ENCODE assay signal across 1 cellular context in the genomic region with DNA sequence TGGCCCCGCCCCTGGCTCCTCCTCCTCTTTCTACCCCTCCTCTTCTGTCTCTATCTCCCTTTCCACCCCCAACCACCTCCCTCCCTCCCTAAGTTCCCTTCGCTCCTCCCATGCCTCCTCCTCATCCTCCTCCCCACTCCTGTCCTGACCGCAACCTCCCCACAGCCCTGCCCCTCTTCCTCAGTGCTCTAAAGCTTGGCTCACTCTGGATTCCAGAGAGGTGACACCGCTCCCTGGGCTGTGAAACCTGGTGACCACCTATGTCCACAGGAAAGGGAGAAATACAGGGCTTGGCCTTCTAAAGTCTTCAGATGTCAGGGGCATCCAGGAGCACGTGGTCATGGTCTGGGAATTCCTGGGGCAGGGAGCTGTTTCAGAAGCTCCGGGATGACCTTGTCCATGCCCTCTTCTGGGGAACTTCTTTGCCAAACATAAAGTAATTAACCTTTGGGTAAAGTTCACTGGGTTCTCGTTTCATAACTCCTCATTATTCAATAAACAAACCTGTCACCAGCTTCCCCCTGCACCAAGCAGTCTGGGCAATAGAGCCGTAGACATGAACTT.
TF ChIP-seq lines count a peak whose summit lies in the region.

No MANE protein-coding gene starts in this region.

TF ChIP-seq in HepG2, 621 proteins besides CTCF, POLR2A, EP300 and RAD21 (continued from another document and continues in another):
- TF ChIP-seq ZC3H4 (CRISPR knock-in tag; IDR thresholded peaks at IDR 0.05; ENCODE audit: borderline replicate concordance): no peak
- TF ChIP-seq, protein P1, sequence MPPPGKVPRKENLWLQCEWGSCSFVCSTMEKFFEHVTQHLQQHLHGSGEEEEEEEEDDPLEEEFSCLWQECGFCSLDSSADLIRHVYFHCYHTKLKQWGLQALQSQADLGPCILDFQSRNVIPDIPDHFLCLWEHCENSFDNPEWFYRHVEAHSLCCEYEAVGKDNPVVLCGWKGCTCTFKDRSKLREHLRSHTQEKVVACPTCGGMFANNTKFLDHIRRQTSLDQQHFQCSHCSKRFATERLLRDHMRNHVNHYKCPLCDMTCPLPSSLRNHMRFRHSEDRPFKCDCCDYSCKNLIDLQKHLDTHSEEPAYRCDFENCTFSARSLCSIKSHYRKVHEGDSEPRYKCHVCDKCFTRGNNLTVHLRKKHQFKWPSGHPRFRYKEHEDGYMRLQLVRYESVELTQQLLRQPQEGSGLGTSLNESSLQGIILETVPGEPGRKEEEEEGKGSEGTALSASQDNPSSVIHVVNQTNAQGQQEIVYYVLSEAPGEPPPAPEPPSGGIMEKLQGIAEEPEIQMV (CRISPR knock-in tag; IDR thresholded peaks at IDR 0.05; ENCODE audit: low read depth): no peak
- peak; percentile 62 for TF ChIP-seq MED1 (CRISPR knock-in tag; IDR thresholded peaks at IDR 0.05)
- TF ChIP-seq, protein P2, sequence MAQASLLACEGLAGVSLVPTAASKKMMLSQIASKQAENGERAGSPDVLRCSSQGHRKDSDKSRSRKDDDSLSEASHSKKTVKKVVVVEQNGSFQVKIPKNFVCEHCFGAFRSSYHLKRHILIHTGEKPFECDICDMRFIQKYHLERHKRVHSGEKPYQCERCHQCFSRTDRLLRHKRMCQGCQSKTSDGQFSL (CRISPR knock-in tag; IDR thresholded peaks at IDR 0.05): no peak
- TF ChIP-seq, protein P3, sequence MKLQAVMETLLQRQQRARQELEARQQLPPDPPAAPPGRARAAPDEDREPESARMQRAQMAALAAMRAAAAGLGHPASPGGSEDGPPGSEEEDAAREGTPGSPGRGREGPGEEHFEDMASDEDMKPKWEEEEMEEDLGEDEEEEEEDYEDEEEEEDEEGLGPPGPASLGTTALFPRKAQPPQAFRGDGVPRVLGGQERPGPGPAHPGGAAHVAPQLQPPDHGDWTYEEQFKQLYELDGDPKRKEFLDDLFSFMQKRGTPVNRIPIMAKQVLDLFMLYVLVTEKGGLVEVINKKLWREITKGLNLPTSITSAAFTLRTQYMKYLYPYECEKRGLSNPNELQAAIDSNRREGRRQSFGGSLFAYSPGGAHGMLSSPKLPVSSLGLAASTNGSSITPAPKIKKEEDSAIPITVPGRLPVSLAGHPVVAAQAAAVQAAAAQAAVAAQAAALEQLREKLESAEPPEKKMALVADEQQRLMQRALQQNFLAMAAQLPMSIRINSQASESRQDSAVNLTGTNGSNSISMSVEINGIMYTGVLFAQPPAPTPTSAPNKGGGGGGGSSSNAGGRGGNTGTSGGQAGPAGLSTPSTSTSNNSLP (IDR thresholded peaks at IDR 0.05; ENCODE audit: low read depth, low read length): peak; percentile 45; the same call in 1 of the 2 replicates
- no peak for TF ChIP-seq KDM5A (IDR thresholded peaks at IDR 0.05; ENCODE audit: borderline replicate concordance, low read length)
- no peak for TF ChIP-seq ZSCAN20 (CRISPR knock-in tag; IDR thresholded peaks at IDR 0.05; ENCODE audit: borderline replicate concordance)
- no peak for TF ChIP-seq TOPORS (CRISPR knock-in tag; IDR thresholded peaks at IDR 0.05)
- TF ChIP-seq SMC3 (IDR thresholded peaks at IDR 0.05; ENCODE audit: low read length): no peak
- TF ChIP-seq, protein P4, sequence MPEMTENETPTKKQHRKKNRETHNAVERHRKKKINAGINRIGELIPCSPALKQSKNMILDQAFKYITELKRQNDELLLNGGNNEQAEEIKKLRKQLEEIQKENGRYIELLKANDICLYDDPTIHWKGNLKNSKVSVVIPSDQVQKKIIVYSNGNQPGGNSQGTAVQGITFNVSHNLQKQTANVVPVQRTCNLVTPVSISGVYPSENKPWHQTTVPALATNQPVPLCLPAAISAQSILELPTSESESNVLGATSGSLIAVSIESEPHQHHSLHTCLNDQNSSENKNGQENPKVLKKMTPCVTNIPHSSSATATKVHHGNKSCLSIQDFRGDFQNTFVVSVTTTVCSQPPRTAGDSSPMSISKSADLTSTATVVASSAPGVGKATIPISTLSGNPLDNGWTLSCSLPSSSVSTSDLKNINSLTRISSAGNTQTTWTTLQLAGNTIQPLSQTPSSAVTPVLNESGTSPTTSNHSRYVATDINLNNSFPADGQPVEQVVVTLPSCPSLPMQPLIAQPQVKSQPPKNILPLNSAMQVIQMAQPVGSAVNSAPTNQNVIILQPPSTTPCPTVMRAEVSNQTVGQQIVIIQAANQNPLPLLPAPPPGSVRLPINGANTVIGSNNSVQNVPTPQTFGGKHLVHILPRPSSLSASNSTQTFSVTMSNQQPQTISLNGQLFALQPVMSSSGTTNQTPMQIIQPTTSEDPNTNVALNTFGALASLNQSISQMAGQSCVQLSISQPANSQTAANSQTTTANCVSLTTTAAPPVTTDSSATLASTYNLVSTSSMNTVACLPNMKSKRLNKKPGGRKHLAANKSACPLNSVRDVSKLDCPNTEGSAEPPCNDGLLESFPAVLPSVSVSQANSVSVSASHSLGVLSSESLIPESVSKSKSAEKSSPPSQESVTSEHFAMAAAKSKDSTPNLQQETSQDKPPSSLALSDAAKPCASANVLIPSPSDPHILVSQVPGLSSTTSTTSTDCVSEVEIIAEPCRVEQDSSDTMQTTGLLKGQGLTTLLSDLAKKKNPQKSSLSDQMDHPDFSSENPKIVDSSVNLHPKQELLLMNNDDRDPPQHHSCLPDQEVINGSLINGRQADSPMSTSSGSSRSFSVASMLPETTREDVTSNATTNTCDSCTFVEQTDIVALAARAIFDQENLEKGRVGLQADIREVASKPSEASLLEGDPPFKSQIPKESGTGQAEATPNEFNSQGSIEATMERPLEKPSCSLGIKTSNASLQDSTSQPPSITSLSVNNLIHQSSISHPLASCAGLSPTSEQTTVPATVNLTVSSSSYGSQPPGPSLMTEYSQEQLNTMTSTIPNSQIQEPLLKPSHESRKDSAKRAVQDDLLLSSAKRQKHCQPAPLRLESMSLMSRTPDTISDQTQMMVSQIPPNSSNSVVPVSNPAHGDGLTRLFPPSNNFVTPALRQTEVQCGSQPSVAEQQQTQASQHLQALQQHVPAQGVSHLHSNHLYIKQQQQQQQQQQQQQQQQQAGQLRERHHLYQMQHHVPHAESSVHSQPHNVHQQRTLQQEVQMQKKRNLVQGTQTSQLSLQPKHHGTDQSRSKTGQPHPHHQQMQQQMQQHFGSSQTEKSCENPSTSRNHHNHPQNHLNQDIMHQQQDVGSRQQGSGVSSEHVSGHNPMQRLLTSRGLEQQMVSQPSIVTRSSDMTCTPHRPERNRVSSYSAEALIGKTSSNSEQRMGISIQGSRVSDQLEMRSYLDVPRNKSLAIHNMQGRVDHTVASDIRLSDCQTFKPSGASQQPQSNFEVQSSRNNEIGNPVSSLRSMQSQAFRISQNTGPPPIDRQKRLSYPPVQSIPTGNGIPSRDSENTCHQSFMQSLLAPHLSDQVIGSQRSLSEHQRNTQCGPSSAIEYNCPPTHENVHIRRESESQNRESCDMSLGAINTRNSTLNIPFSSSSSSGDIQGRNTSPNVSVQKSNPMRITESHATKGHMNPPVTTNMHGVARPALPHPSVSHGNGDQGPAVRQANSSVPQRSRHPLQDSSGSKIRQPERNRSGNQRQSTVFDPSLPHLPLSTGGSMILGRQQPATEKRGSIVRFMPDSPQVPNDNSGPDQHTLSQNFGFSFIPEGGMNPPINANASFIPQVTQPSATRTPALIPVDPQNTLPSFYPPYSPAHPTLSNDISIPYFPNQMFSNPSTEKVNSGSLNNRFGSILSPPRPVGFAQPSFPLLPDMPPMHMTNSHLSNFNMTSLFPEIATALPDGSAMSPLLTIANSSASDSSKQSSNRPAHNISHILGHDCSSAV (CRISPR knock-in tag; IDR thresholded peaks at IDR 0.05; ENCODE audit: borderline replicate concordance): no peak
- 0 out of 2 replicates have a peak, but pooled peaks have one; percentile 13 for TF ChIP-seq MIER2 (CRISPR knock-in tag; IDR thresholded peaks at IDR 0.05)
- TF ChIP-seq ZNF841 (CRISPR knock-in tag; IDR thresholded peaks at IDR 0.05; ENCODE audit: borderline replicate concordance): no peak
- 0 out of 2 replicates have a peak, but pooled peaks have one; percentile 62 for TF ChIP-seq ZNF572 (CRISPR knock-in tag; IDR thresholded peaks at IDR 0.05)
- no peak for TF ChIP-seq HOXA9 (CRISPR knock-in tag; IDR thresholded peaks at IDR 0.05; ENCODE audit: borderline replicate concordance)
- TF ChIP-seq ZNF256 (CRISPR knock-in tag; conservative IDR thresholded peaks at IDR 0.05): no peak
- TF ChIP-seq ZNF780A (CRISPR knock-in tag; IDR thresholded peaks at IDR 0.05): no peak
- peak; percentile 86 for TF ChIP-seq NR2F6 (IDR thresholded peaks at IDR 0.05)
- TF ChIP-seq NR2F6 (CRISPR knock-in tag; IDR thresholded peaks at IDR 0.05): peak; percentile 84
- no peak for TF ChIP-seq FOSL1 (CRISPR knock-in tag; IDR thresholded peaks at IDR 0.05; ENCODE audit: borderline replicate concordance)
- TF ChIP-seq ZNF230 (CRISPR knock-in tag; IDR thresholded peaks at IDR 0.05): no peak
- TF ChIP-seq, protein P5, sequence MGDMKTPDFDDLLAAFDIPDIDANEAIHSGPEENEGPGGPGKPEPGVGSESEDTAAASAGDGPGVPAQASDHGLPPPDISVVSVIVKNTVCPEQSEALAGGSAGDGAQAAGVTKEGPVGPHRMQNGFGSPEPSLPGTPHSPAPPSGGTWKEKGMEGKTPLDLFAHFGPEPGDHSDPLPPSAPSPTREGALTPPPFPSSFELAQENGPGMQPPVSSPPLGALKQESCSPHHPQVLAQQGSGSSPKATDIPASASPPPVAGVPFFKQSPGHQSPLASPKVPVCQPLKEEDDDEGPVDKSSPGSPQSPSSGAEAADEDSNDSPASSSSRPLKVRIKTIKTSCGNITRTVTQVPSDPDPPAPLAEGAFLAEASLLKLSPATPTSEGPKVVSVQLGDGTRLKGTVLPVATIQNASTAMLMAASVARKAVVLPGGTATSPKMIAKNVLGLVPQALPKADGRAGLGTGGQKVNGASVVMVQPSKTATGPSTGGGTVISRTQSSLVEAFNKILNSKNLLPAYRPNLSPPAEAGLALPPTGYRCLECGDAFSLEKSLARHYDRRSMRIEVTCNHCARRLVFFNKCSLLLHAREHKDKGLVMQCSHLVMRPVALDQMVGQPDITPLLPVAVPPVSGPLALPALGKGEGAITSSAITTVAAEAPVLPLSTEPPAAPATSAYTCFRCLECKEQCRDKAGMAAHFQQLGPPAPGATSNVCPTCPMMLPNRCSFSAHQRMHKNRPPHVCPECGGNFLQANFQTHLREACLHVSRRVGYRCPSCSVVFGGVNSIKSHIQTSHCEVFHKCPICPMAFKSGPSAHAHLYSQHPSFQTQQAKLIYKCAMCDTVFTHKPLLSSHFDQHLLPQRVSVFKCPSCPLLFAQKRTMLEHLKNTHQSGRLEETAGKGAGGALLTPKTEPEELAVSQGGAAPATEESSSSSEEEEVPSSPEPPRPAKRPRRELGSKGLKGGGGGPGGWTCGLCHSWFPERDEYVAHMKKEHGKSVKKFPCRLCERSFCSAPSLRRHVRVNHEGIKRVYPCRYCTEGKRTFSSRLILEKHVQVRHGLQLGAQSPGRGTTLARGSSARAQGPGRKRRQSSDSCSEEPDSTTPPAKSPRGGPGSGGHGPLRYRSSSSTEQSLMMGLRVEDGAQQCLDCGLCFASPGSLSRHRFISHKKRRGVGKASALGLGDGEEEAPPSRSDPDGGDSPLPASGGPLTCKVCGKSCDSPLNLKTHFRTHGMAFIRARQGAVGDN (CRISPR knock-in tag; IDR thresholded peaks at IDR 0.05): peak; percentile 25; the same call in 1 of the 2 replicates
- TF ChIP-seq AHR (CRISPR knock-in tag; IDR thresholded peaks at IDR 0.05): no peak
- TF ChIP-seq, protein P6, sequence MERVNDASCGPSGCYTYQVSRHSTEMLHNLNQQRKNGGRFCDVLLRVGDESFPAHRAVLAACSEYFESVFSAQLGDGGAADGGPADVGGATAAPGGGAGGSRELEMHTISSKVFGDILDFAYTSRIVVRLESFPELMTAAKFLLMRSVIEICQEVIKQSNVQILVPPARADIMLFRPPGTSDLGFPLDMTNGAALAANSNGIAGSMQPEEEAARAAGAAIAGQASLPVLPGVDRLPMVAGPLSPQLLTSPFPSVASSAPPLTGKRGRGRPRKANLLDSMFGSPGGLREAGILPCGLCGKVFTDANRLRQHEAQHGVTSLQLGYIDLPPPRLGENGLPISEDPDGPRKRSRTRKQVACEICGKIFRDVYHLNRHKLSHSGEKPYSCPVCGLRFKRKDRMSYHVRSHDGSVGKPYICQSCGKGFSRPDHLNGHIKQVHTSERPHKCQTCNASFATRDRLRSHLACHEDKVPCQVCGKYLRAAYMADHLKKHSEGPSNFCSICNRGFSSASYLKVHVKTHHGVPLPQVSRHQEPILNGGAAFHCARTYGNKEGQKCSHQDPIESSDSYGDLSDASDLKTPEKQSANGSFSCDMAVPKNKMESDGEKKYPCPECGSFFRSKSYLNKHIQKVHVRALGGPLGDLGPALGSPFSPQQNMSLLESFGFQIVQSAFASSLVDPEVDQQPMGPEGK (CRISPR knock-in tag; IDR thresholded peaks at IDR 0.05): no peak
- no peak for TF ChIP-seq RORA (CRISPR knock-in tag; IDR thresholded peaks at IDR 0.05)
- TF ChIP-seq ZBTB8A (CRISPR knock-in tag; IDR thresholded peaks at IDR 0.05; ENCODE audit: borderline replicate concordance, low read depth): no peak
- TF ChIP-seq TCF7 (IDR thresholded peaks at IDR 0.05; ENCODE audit: low read depth): peak; percentile 38; the same call in 1 of the 2 replicates
- TF ChIP-seq ZSCAN31 (CRISPR knock-in tag; IDR thresholded peaks at IDR 0.05; ENCODE audit: low read depth): no peak
- TF ChIP-seq ZFX (CRISPR knock-in tag; IDR thresholded peaks at IDR 0.05; ENCODE audit: low read depth): peak; percentile 65
- TF ChIP-seq, protein P7, sequence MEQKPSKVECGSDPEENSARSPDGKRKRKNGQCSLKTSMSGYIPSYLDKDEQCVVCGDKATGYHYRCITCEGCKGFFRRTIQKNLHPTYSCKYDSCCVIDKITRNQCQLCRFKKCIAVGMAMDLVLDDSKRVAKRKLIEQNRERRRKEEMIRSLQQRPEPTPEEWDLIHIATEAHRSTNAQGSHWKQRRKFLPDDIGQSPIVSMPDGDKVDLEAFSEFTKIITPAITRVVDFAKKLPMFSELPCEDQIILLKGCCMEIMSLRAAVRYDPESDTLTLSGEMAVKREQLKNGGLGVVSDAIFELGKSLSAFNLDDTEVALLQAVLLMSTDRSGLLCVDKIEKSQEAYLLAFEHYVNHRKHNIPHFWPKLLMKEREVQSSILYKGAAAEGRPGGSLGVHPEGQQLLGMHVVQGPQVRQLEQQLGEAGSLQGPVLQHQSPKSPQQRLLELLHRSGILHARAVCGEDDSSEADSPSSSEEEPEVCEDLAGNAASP (CRISPR knock-in tag; IDR thresholded peaks at IDR 0.05; ENCODE audit: borderline replicate concordance): peak; percentile 61; the same call in 1 of the 2 replicates
- peak; percentile 33; the same call in 1 of the 2 replicates for TF ChIP-seq BHLHE40 (IDR thresholded peaks at IDR 0.05; ENCODE audit: low read length)
- no peak for TF ChIP-seq ZNF251 (CRISPR knock-in tag; IDR thresholded peaks at IDR 0.05)
- TF ChIP-seq, protein P8, sequence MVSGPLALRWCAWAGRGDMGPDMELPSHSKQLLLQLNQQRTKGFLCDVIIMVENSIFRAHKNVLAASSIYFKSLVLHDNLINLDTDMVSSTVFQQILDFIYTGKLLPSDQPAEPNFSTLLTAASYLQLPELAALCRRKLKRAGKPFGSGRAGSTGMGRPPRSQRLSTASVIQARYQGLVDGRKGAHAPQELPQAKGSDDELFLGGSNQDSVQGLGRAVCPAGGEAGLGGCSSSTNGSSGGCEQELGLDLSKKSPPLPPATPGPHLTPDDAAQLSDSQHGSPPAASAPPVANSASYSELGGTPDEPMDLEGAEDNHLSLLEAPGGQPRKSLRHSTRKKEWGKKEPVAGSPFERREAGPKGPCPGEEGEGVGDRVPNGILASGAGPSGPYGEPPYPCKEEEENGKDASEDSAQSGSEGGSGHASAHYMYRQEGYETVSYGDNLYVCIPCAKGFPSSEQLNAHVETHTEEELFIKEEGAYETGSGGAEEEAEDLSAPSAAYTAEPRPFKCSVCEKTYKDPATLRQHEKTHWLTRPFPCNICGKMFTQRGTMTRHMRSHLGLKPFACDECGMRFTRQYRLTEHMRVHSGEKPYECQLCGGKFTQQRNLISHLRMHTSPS (CRISPR knock-in tag; IDR thresholded peaks at IDR 0.05; ENCODE audit: low read depth): peak; percentile 72; the same call in 1 of the 2 replicates
- no peak for TF ChIP-seq GZF1 (CRISPR knock-in tag; IDR thresholded peaks at IDR 0.05)
- no peak for TF ChIP-seq CREB1 (IDR thresholded peaks at IDR 0.05)
- no peak for TF ChIP-seq CREB1 (CRISPR knock-in tag; IDR thresholded peaks at IDR 0.05)
